In the genomic region with DNA sequence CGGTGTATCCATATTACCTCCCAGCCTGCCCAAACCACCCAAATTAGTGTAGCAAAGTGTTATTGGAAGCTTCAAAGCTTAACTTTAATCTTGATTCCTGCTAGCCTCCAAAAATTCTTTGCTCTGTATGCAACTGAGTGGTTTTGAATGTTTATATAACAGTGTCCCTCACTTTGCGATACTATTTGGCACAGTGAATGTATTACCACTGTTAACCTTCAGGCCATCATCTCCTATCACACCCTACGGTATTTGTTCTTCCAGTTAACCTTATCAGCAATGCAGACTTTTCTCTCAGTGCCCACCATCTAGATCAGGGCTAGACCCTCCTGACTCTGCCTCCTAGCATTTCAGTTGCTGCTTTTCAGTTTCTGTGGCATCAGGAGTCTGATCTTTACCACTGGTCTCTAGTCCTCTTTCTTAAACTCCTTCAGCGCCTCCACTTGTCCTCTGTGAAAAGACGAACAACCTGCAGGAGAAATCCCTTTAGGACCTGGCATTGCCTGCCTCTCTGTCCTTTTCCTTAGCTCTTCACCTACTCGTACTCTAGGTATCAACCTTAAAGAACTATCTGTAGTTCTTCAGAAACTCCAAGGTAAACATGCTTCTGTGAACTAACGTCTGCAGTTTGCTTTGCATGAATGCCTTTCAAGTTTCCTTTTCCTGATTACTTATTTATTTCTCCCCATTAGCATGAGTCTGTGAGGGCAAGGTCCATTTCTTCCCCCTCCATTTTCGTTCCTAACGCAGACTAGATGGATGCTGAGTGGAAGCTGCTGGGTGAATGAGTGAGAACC, we compare ENCODE assay signal across 15 cellular contexts.
DNase-seq lines count a peak whose midpoint lies in the region; ATAC-seq and TF ChIP-seq lines count a peak whose summit lies in the region.
"Had no signal": no experiment of that assay in that cellular context is flagged by ENCODE, and none has a peak within 500 bp of the region (broad histone marks: within the 10 kb centered on the region; RNA-seq: fewer than 3 reads in every experiment).

No MANE protein-coding gene starts in this region.

- no peak for TF ChIP-seq CTCF in esophagus muscularis mucosa (IDR thresholded peaks at IDR 0.05)
- TF ChIP-seq CTCF in heart right ventricle (IDR thresholded peaks at IDR 0.05): no peak

- H3K4me3 ChIP-seq in BLaER1 (no peak overlapping the region), esophagus muscularis mucosa (no peak overlapping the region), heart right ventricle (no peak overlapping the region)

- H3K27ac ChIP-seq in BLaER1 (peak overlapping the region; percentile 29; the same call in 1 of the 2 replicates), esophagus muscularis mucosa (replicated peaks in 1 of 4) (no peak overlapping the region), heart right ventricle (no peak overlapping the region)

- H3K4me1 ChIP-seq in BLaER1 (peaks cover 36% of the 10 kb centered on the region), esophagus muscularis mucosa (no peaks in the 10 kb centered on the region), heart right ventricle (no peaks in the 10 kb centered on the region)

- H3K9me3 ChIP-seq in BLaER1 (peaks cover 20% of the 10 kb centered on the region), esophagus muscularis mucosa (no peaks in the 10 kb centered on the region), heart right ventricle (no peaks in the 10 kb centered on the region)

- no peak for TF ChIP-seq POLR2A in esophagus muscularis mucosa (IDR thresholded peaks at IDR 0.05; ENCODE audit: low read depth)

- H3K9ac ChIP-seq in BLaER1: no peak overlapping the region

- H3K27me3 ChIP-seq in BLaER1: no peaks in the 10 kb centered on the region
- no peaks in the 10 kb centered on the region for H3K27me3 ChIP-seq in esophagus muscularis mucosa
- no peaks in the 10 kb centered on the region for H3K27me3 ChIP-seq in heart right ventricle

- peak; percentile 1 for DNase-seq in M059J (ENCODE audit: low read depth)
- peak; percentile 63 for DNase-seq in kidney tubule cell (ENCODE audit: low spot score)
- no peak for DNase-seq in esophagus muscularis mucosa (ENCODE audit: extremely low spot score)
- no peak for DNase-seq in NCI-H446 treated with DMSO at 0.1 percent for 48 hours (lab: John Stamatoyannopoulos, UW)
- no peak for DNase-seq in heart right ventricle
- DNase-seq: activated CD4-positive, alpha-beta T cell treated with anti-CD3 and anti-CD28 coated beads for 48 hours; activated T-cell treated with anti-CD3 and anti-CD28 coated beads, Interleukin-2, amount 50 U/mL, for 48 hours; cortex of kidney; NCI-H1417 treated with DMSO at 0.1 percent for 48 hours; NCI-H510A treated with DMSO at 0.1 percent for 48 hours; stimulated activated CD4-positive, alpha-beta T cell treated with anti-CD3 and anti-CD28 coated beads, Interleukin-12 subunit alpha, Interleukin-12 subunit beta, amount 100 ng/mL, for 4 hours; T-helper 17 cell had no signal

- no peak for TF ChIP-seq EP300 in esophagus muscularis mucosa (IDR thresholded peaks at IDR 0.05)

- WGBS in esophagus muscularis mucosa: 88% methylated on average over 9 of the region's 9 CpGs
- 86% methylated on average over 9 of the region's 9 CpGs for WGBS in heart right ventricle, 2 donors

- H3K36me3 ChIP-seq in BLaER1 (no peaks in the 10 kb centered on the region), esophagus muscularis mucosa (no peaks in the 10 kb centered on the region), heart right ventricle (no peaks in the 10 kb centered on the region)

- intact Hi-C loops in esophagus muscularis mucosa (cut with DNase I) (no loop called here), heart right ventricle (cut with DNase I) (no loop called here)

- no peaks in the 10 kb centered on the region for H4K20me1 ChIP-seq in BLaER1

- ATAC-seq in GM19324 (IDR thresholded peaks at IDR 0.05; ENCODE audit: low FRiP score, unreplicated experiment) (peak; percentile 87), GM21723 (IDR thresholded peaks at IDR 0.05; ENCODE audit: unreplicated experiment) (no peak), heart right ventricle (no peak)
- ATAC-seq: T-helper 17 cell had no signal

- peak overlapping the region; percentile 52 for H3K4me2 ChIP-seq in BLaER1

Comparison
In these comparisons a context has a peak if more than half of its experiments do, and no peak if none do; other contexts are left out.
1. DNase-seq: peak in M059J (single experiment) and kidney tubule cell (single experiment); none in esophagus muscularis mucosa (single experiment), NCI-H446 treated with DMSO at 0.1 percent for 48 hours (single experiment) and heart right ventricle (0 of 2).